3 cellular contexts compared by ENCODE assay signal in genomic region chr15:56972426-56972825, GRCh38.
TF ChIP-seq lines count a peak whose summit lies in the region.

No MANE protein-coding gene starts in this region.

TF ChIP-seq in HEK293, 187 proteins besides CTCF, POLR2A, EP300 and RAD21 (continued from another document):
- peak; percentile 44; the same call in 1 of the 2 replicates for TF ChIP-seq ZXDB (tag by site-specific recombination; IDR thresholded peaks at IDR 0.05)
- TF ChIP-seq ZNF707 (tag by site-specific recombination; IDR thresholded peaks at IDR 0.05): no peak

TF ChIP-seq in K562, 482 proteins besides CTCF, POLR2A, EP300 and RAD21 (continued from another document and continues in another):
- no peak for TF ChIP-seq ZBTB1 (CRISPR knock-in tag; IDR thresholded peaks at IDR 0.05; ENCODE audit: borderline replicate concordance, low read depth)
- TF ChIP-seq ZFP30 (CRISPR knock-in tag; IDR thresholded peaks at IDR 0.05; ENCODE audit: borderline replicate concordance): no peak
- no peak for TF ChIP-seq RBM15 (IDR thresholded peaks at IDR 0.05; ENCODE audit: insufficient read depth, low read length)
- no peak for TF ChIP-seq NR2C2 (CRISPR knock-in tag; IDR thresholded peaks at IDR 0.05)
- TF ChIP-seq NR2C2 (tag; IDR thresholded peaks at IDR 0.05): no peak
- TF ChIP-seq ETS1 (conservative IDR thresholded peaks at IDR 0.05; ENCODE audit: control insufficient read depth, low read depth, low read length): no peak
- no peak for TF ChIP-seq ZNF282 (CRISPR knock-in tag; IDR thresholded peaks at IDR 0.05)
- TF ChIP-seq ZNF12 (CRISPR knock-in tag; IDR thresholded peaks at IDR 0.05): no peak
- no peak for TF ChIP-seq NFIC (IDR thresholded peaks at IDR 0.05)
- TF ChIP-seq HDAC1 (IDR thresholded peaks at IDR 0.05): 0 out of 4 replicates have a peak, but pooled peaks of 1 of the 2 experiments have one; percentile 53
- TF ChIP-seq TCFL5 (CRISPR knock-in tag; conservative IDR thresholded peaks at IDR 0.05): no peak
- TF ChIP-seq RFX1 (IDR thresholded peaks at IDR 0.05): no peak
- TF ChIP-seq THRA (IDR thresholded peaks at IDR 0.05): no peak
- no peak for TF ChIP-seq SPI1 (IDR thresholded peaks at IDR 0.05; ENCODE audit: borderline replicate concordance, low read depth, low read length)
- TF ChIP-seq HMBOX1 (IDR thresholded peaks at IDR 0.05): peak; percentile 85
- TF ChIP-seq TFE3 (CRISPR knock-in tag; IDR thresholded peaks at IDR 0.05): no peak
- TF ChIP-seq CREM (IDR thresholded peaks at IDR 0.05; ENCODE audit: low read depth): no peak
- TF ChIP-seq ZNF146 (CRISPR knock-in tag; IDR thresholded peaks at IDR 0.05; ENCODE audit: unreplicated experiment): no peak
- TF ChIP-seq ZNF274 (IDR thresholded peaks at IDR 0.05; ENCODE audit: borderline replicate concordance, low read depth, low read length): no peak
- TF ChIP-seq RAD51 (IDR thresholded peaks at IDR 0.05; ENCODE audit: borderline replicate concordance, low read depth): no peak
- TF ChIP-seq HDAC3 (IDR thresholded peaks at IDR 0.05; ENCODE audit: borderline replicate concordance, partially characterized antibody): no peak
- no peak for TF ChIP-seq POLR3A (IDR thresholded peaks at IDR 0.05; ENCODE audit: borderline replicate concordance, extremely low read depth, insufficient read depth, insufficient read length)
- TF ChIP-seq ATF2 (CRISPR knock-in tag; IDR thresholded peaks at IDR 0.05): no peak
- no peak for TF ChIP-seq PHF20 (IDR thresholded peaks at IDR 0.05; ENCODE audit: partially characterized antibody)
- TF ChIP-seq DPF2 (IDR thresholded peaks at IDR 0.05): peak; percentile 72

TF ChIP-seq in SK-N-SH, 30 proteins besides CTCF, POLR2A, EP300 and RAD21 (continued from another document):
- TF ChIP-seq SMC3 (IDR thresholded peaks at IDR 0.05; ENCODE audit: low read depth, low read length): no peak
- no peak for TF ChIP-seq FOXM1 (IDR thresholded peaks at IDR 0.05; ENCODE audit: low read depth)
- no peak for TF ChIP-seq MXI1 (IDR thresholded peaks at IDR 0.05; ENCODE audit: low read depth, low read length)
- TF ChIP-seq ZBTB33 (IDR thresholded peaks at IDR 0.05; ENCODE audit: borderline replicate concordance, low read depth): no peak
- TF ChIP-seq POLR2AphosphoS5 (IDR thresholded peaks at IDR 0.05; ENCODE audit: low read depth, low read length): no peak
- no peak for TF ChIP-seq TCF12 (IDR thresholded peaks at IDR 0.05)
- TF ChIP-seq CHD2 (IDR thresholded peaks at IDR 0.05; ENCODE audit: low read length, partially characterized antibody): no peak
- TF ChIP-seq TEAD4 (IDR thresholded peaks at IDR 0.05; ENCODE audit: borderline replicate concordance, insufficient read depth): no peak
- no peak for TF ChIP-seq USF2 (IDR thresholded peaks at IDR 0.05; ENCODE audit: borderline replicate concordance, low read depth, low read length)
- TF ChIP-seq JUND (IDR thresholded peaks at IDR 0.05): no peak
- no peak for TF ChIP-seq RCOR1 (IDR thresholded peaks at IDR 0.05; ENCODE audit: low read length)
- TF ChIP-seq GABPA (IDR thresholded peaks at IDR 0.05; ENCODE audit: low read depth): no peak
- TF ChIP-seq ELF1 (IDR thresholded peaks at IDR 0.05): no peak
- no peak for TF ChIP-seq GATA2 (CRISPR knock-in tag; IDR thresholded peaks at IDR 0.05)
- no peak for TF ChIP-seq MAX (IDR thresholded peaks at IDR 0.05; ENCODE audit: low read depth)
- TF ChIP-seq REST (IDR thresholded peaks at IDR 0.05; ENCODE audit: low read depth, low read length): no peak
